Comparison of ENCODE assay signal across 19 cellular contexts in genomic region chr12:3931206-3931605, GRCh38. TPM values are rescaled to one million over a fixed set of nuclear protein-coding genes. Genes with fewer than 3 reads are reported as not detected.
DNase-seq lines count a peak whose midpoint lies in the region; ATAC-seq lines count a peak whose summit lies in the region.
"Had no signal": no experiment of that assay in that cellular context is flagged by ENCODE, and none has a peak within 500 bp of the region (broad histone marks: within the 10 kb centered on the region; RNA-seq: fewer than 3 reads in every experiment).

No MANE protein-coding gene starts in this region.

- H3K4me1 Mint-ChIP-seq in activated T-cell treated with anti-CD3 and anti-CD28 coated beads, Interleukin-2, amount 50 U/mL, for 72 hours (ENCODE audit: low read depth), result peaks cover 53% of the 10 kb centered on the region
- peaks cover 66% of the 10 kb centered on the region for H3K4me1 Mint-ChIP-seq in activated T-cell treated with anti-CD3 and anti-CD28 coated beads, Interleukin-2, amount 50 U/mL, for 24 hours (ENCODE audit: low read depth)
- H3K4me1 Mint-ChIP-seq in T-helper 17 cell, result peaks cover 43% of the 10 kb centered on the region
- H3K4me1 Mint-ChIP-seq in effector memory CD8-positive, alpha-beta T cell (ENCODE audit: low read depth in 2 of 2), result peaks cover 7 to 9% of the 10 kb centered on the region in 2 donors
- H3K4me1 Mint-ChIP-seq: IgD-negative memory B cell had no signal

- no peaks in the 10 kb centered on the region for H3K27me3 Mint-ChIP-seq in activated T-cell treated with anti-CD3 and anti-CD28 coated beads, Interleukin-2, amount 50 U/mL, for 72 hours (ENCODE audit: low read depth)
- H3K27me3 Mint-ChIP-seq in activated T-cell treated with anti-CD3 and anti-CD28 coated beads, Interleukin-2, amount 50 U/mL, for 24 hours, result no peaks in the 10 kb centered on the region
- no peaks in the 10 kb centered on the region for H3K27me3 Mint-ChIP-seq in T-helper 17 cell
- peaks cover 64 to 77% of the 10 kb centered on the region in 2 donors for H3K27me3 Mint-ChIP-seq in effector memory CD8-positive, alpha-beta T cell

- no peak overlapping the region for H3K27ac Mint-ChIP-seq in activated T-cell treated with anti-CD3 and anti-CD28 coated beads, Interleukin-2, amount 50 U/mL, for 72 hours
- no peak overlapping the region for H3K27ac Mint-ChIP-seq in activated T-cell treated with anti-CD3 and anti-CD28 coated beads, Interleukin-2, amount 50 U/mL, for 24 hours
- H3K27ac Mint-ChIP-seq in T-helper 17 cell, result peak overlapping the region; percentile 75
- no peak overlapping the region for H3K27ac Mint-ChIP-seq in effector memory CD8-positive, alpha-beta T cell
- H3K27ac Mint-ChIP-seq: GM23338, IgD-negative memory B cell had no signal

- no peak overlapping the region for H3K4me3 Mint-ChIP-seq in activated T-cell treated with anti-CD3 and anti-CD28 coated beads, Interleukin-2, amount 50 U/mL, for 72 hours
- no peak overlapping the region for H3K4me3 Mint-ChIP-seq in activated T-cell treated with anti-CD3 and anti-CD28 coated beads, Interleukin-2, amount 50 U/mL, for 24 hours
- H3K4me3 Mint-ChIP-seq in T-helper 17 cell, result peak overlapping the region; percentile 36
- no peak overlapping the region for H3K4me3 Mint-ChIP-seq in effector memory CD8-positive, alpha-beta T cell
- H3K4me3 Mint-ChIP-seq: GM23338 had no signal

- H3K9me3 ChIP-seq in T-helper 17 cell (ENCODE audit: control insufficient read depth, low read length, poor library complexity, severe bottlenecking), result no peaks in the 10 kb centered on the region
- H3K9me3 ChIP-seq: A549 had no signal

- ATAC-seq in activated T-cell treated with anti-CD3 and anti-CD28 coated beads, Interleukin-2, amount 50 U/mL, for 72 hours (replicated peaks in 1 of 2), result peak; percentile 52 to 58
- ATAC-seq in T-helper 17 cell, result peak; percentile 84
- peak; percentile 44 for ATAC-seq in effector memory CD8-positive, alpha-beta T cell (replicated peaks)
- ATAC-seq in HG03439 (IDR thresholded peaks at IDR 0.05; ENCODE audit: unreplicated experiment), result no peak
- no peak for ATAC-seq in GM18519 (IDR thresholded peaks at IDR 0.05; ENCODE audit: low FRiP score, unreplicated experiment)
- ATAC-seq: A549, HCT116 had no signal

- no peak for DNase-seq in activated T-cell treated with anti-CD3 and anti-CD28 coated beads, Interleukin-2, amount 50 U/mL, for 72 hours
- no peak for DNase-seq in activated T-cell treated with anti-CD3 and anti-CD28 coated beads, Interleukin-2, amount 50 U/mL, for 24 hours
- DNase-seq in T-helper 17 cell (peak in 2 of 3 donors; percentile 12 to 17), DMS114 treated with DMSO at 0.1 percent for 48 hours (lab: John Stamatoyannopoulos, UW; ENCODE audit: unreplicated experiment) (no peak)
- no peak for DNase-seq in effector memory CD8-positive, alpha-beta T cell
- DNase-seq: COR-L47, DMS53, NCI-H1105 treated with DMSO at 0.1 percent for 48 hours, NCI-H187, NCI-H345, NCI-H526 treated with DMSO at 0.1 percent for 48 hours, OCI-M1, SHP77 treated with DMSO at 0.1 percent for 48 hours had no signal

- H3K36me3 Mint-ChIP-seq in activated T-cell treated with anti-CD3 and anti-CD28 coated beads, Interleukin-2, amount 50 U/mL, for 72 hours (ENCODE audit: insufficient read depth in 2 of 2), result no peaks in the 10 kb centered on the region
- H3K36me3 Mint-ChIP-seq in activated T-cell treated with anti-CD3 and anti-CD28 coated beads, Interleukin-2, amount 50 U/mL, for 24 hours (ENCODE audit: low read depth), result no peaks in the 10 kb centered on the region
- H3K36me3 Mint-ChIP-seq in T-helper 17 cell (ENCODE audit: low read depth), result peaks cover 5% of the 10 kb centered on the region
- no peaks in the 10 kb centered on the region for H3K36me3 Mint-ChIP-seq in effector memory CD8-positive, alpha-beta T cell (ENCODE audit: insufficient read depth)
- H3K36me3 Mint-ChIP-seq: IgD-negative memory B cell had no signal

- no peaks in the 10 kb centered on the region for H3K9me3 Mint-ChIP-seq in activated T-cell treated with anti-CD3 and anti-CD28 coated beads, Interleukin-2, amount 50 U/mL, for 72 hours
- no peaks in the 10 kb centered on the region for H3K9me3 Mint-ChIP-seq in activated T-cell treated with anti-CD3 and anti-CD28 coated beads, Interleukin-2, amount 50 U/mL, for 24 hours
- no peaks in the 10 kb centered on the region for H3K9me3 Mint-ChIP-seq in effector memory CD8-positive, alpha-beta T cell
- H3K9me3 Mint-ChIP-seq: GM23338 had no signal

RNA-seq across cellular contexts. Expression of gene PARP11, which starts 58.0 kb away (rescaled TPM):
- 10 to 100 TPM; 30.7 to 39.5 TPM for total RNA-seq in activated T-cell treated with anti-CD3 and anti-CD28 coated beads, Interleukin-2, amount 50 U/mL, for 72 hours
- total RNA-seq in T-helper 17 cell, result 10 to 100 TPM; 16.5 to 21.3 TPM

Comparison
In these comparisons a context has a peak if more than half of its experiments do, and no peak if none do; other contexts are left out.
1. ATAC-seq: peak in activated T-cell treated with anti-CD3 and anti-CD28 coated beads, Interleukin-2, amount 50 U/mL, for 72 hours (2 of 2), T-helper 17 cell (single experiment) and effector memory CD8-positive, alpha-beta T cell (single experiment); none in HG03439 (single experiment) and GM18519 (single experiment).
2. DNase-seq: peak in T-helper 17 cell (2 of 3); none in activated T-cell treated with anti-CD3 and anti-CD28 coated beads, Interleukin-2, amount 50 U/mL, for 72 hours (0 of 2), activated T-cell treated with anti-CD3 and anti-CD28 coated beads, Interleukin-2, amount 50 U/mL, for 24 hours (single experiment), effector memory CD8-positive, alpha-beta T cell (0 of 3) and DMS114 treated with DMSO at 0.1 percent for 48 hours (single experiment).